Comparison of ENCODE assay signal across 28 cellular contexts in genomic region chr12:19741132-19741489, GRCh38.
DNase-seq lines count a peak whose midpoint lies in the region; ATAC-seq and TF ChIP-seq lines count a peak whose summit lies in the region.
"Had no signal": no experiment of that assay in that cellular context is flagged by ENCODE, and none has a peak within 500 bp of the region (broad histone marks: within the 10 kb centered on the region; RNA-seq: fewer than 3 reads in every experiment).

No MANE protein-coding gene starts in this region.

- no peaks in the 10 kb centered on the region for H3K4me1 ChIP-seq in uterus
- H3K4me1 ChIP-seq: A549, left lung, spleen had no signal

- H3K4me1 Mint-ChIP-seq in nephron: peaks cover 15% of the 10 kb centered on the region
- H3K4me1 Mint-ChIP-seq: GM23338 had no signal

- TF ChIP-seq POLR2A in uterus (IDR thresholded peaks at IDR 0.05): no peak

- H3K36me3 Mint-ChIP-seq in nephron (ENCODE audit: low read depth): no peaks in the 10 kb centered on the region
- H3K36me3 Mint-ChIP-seq: brain; CD8-positive, alpha-beta memory T cell; mesothelial cell of epicardium; naive thymus-derived CD8-positive, alpha-beta T cell had no signal

- no peaks in the 10 kb centered on the region for H3K36me3 ChIP-seq in uterus
- H3K36me3 ChIP-seq: left lung, spleen, WERI-Rb-1 had no signal

- ATAC-seq in Right ventricle myocardium inferior: peak; percentile 36
- ATAC-seq in left cardiac atrium: no peak
- ATAC-seq: A549; GM23338; left lung; naive thymus-derived CD8-positive, alpha-beta T cell had no signal

- peak overlapping the region; percentile 13 to 49 (median 22) for H3K27ac Mint-ChIP-seq in nephron
- H3K27ac Mint-ChIP-seq: activated T-cell treated with anti-CD3 and anti-CD28 coated beads, Interleukin-2, amount 50 U/mL, for 24 hours; brain; CD8-positive, alpha-beta memory T cell; GM23338; mesothelial cell of epicardium had no signal

- TF ChIP-seq CTCF in fibroblast of mammary gland (conservative IDR thresholded peaks at IDR 0.05; ENCODE audit: control insufficient read depth, insufficient read depth, low read depth, low read length) (no peak), nephron (IDR thresholded peaks at IDR 0.05; ENCODE audit: unreplicated experiment in 3 of 3) (no peak), uterus (IDR thresholded peaks at IDR 0.05) (no peak)

- H3K27me3 ChIP-seq in uterus: no peaks in the 10 kb centered on the region
- H3K27me3 ChIP-seq: left lung, spleen had no signal

- H3K27ac ChIP-seq in uterus: peak overlapping the region; percentile 39 to 54
- H3K27ac ChIP-seq: left lung, WERI-Rb-1 had no signal

- DNase-seq in Right ventricle myocardium inferior (ENCODE audit: missing footprints) (no peak), left cardiac atrium (no peak), fibroblast of mammary gland (ENCODE audit: low read depth) (peak; percentile 17), uterus (no peak), MV-4-11 (lab: John Stamatoyannopoulos, UW) (no peak), A172 (ENCODE audit: low spot score) (no peak)
- no peak for DNase-seq in stimulated activated CD4-positive, alpha-beta T cell treated with anti-CD3 and anti-CD28 coated beads, Interleukin-1b, Interleukin-23, amount 100 ng/mL, for 48 hours
- DNase-seq: activated CD4-positive, alpha-beta T cell treated with anti-CD3 and anti-CD28 coated beads for 48 hours; activated gamma-delta T cell treated with Interleukin-2 at 50 U/mL for 16 hours; activated T-cell treated with anti-CD3 and anti-CD28 coated beads, Interleukin-2, amount 50 U/mL, for 24 hours; AML-193; CD8-positive, alpha-beta memory T cell; effector CD4-positive, alpha-beta T cell; foreskin fibroblast; Kasumi-1; left lung; naive thymus-derived CD8-positive, alpha-beta T cell; NCI-H510A treated with DMSO at 0.1 percent for 48 hours; occipital lobe; spleen; stimulated activated CD4-positive, alpha-beta T cell treated with anti-CD3 and anti-CD28 coated beads, Interleukin-2, amount 100 ng/mL, for 48 hours; T1000; WERI-Rb-1 had no signal

- intact Hi-C loops in Right ventricle myocardium inferior (cut with DNase I): loop anchor here (2.0 to 10.0 kb wide), 3 partner anchors 471 to 864 kb away; no protein-coding TSS in a partner anchor
- intact Hi-C loops in left cardiac atrium (cut with DNase I): loop anchor here in 1 of 2 donors (5.0 kb wide), 1 partner anchor 636 kb away; no protein-coding TSS in a partner anchor
- intact Hi-C loops in uterus (cut with DNase I; ENCODE audit: low total_unique reads): no loop called here

- no peak overlapping the region for H3K4me3 Mint-ChIP-seq in nephron
- H3K4me3 Mint-ChIP-seq: activated T-cell treated with anti-CD3 and anti-CD28 coated beads, Interleukin-2, amount 50 U/mL, for 24 hours; brain; CD8-positive, alpha-beta memory T cell; GM23338; mesothelial cell of epicardium; naive thymus-derived CD8-positive, alpha-beta T cell had no signal

- no peaks in the 10 kb centered on the region for H3K9me3 ChIP-seq in uterus
- H3K9me3 ChIP-seq: A549, left lung, spleen had no signal

- no peaks in the 10 kb centered on the region for H3K27me3 Mint-ChIP-seq in nephron (ENCODE audit: low read depth)
- H3K27me3 Mint-ChIP-seq: activated T-cell treated with anti-CD3 and anti-CD28 coated beads, Interleukin-2, amount 50 U/mL, for 24 hours; brain; CD8-positive, alpha-beta memory T cell; naive thymus-derived CD8-positive, alpha-beta T cell had no signal

- H3K9me3 Mint-ChIP-seq in nephron: no peaks in the 10 kb centered on the region
- H3K9me3 Mint-ChIP-seq: activated T-cell treated with anti-CD3 and anti-CD28 coated beads, Interleukin-2, amount 50 U/mL, for 24 hours; brain; CD8-positive, alpha-beta memory T cell; GM23338; mesothelial cell of epicardium; naive thymus-derived CD8-positive, alpha-beta T cell had no signal

- no peak overlapping the region for H3K4me3 ChIP-seq in fibroblast of mammary gland (ENCODE audit: control insufficient read depth, low read depth, low read length)
- no peak overlapping the region for H3K4me3 ChIP-seq in uterus
- H3K4me3 ChIP-seq: A549, GM23338, left lung, spleen had no signal
